In genomic region chr1:243255791-243256512, GRCh38 we compare ENCODE assay signal across 8 cellular contexts. TPM values are rescaled to one million over a fixed set of nuclear protein-coding genes. Genes with fewer than 3 reads are reported as not detected.
DNase-seq lines count a peak whose midpoint lies in the region; ATAC-seq and TF ChIP-seq lines count a peak whose summit lies in the region.

Gene SDCCAG8, plus strand, starts transcription at chr1:243256041. Its CDS starts 133 bp downstream, at chr1:243256174.

- intact Hi-C loops in spleen (cut with DNase I; ENCODE audit: low total_unique reads), result no loop called here

- H3K27ac ChIP-seq in spleen, result peak within 1 kb of the TSS; percentile 97 to 99 (median 98)

- ATAC-seq in GM19023 (IDR thresholded peaks at IDR 0.05; ENCODE audit: unreplicated experiment), result peak; percentile 66
- peak; percentile 70 for ATAC-seq in HG03280 (IDR thresholded peaks at IDR 0.05; ENCODE audit: unreplicated experiment)

- peak within 1 kb of the TSS; percentile 44 to 97 (median 80) for H3K4me3 ChIP-seq in spleen

- H3K36me3 ChIP-seq in spleen, result no peaks in the 10 kb centered on the region

- peak; percentile 93 for DNase-seq in AG08396 (ENCODE audit: low spot score)
- DNase-seq in NCI-H345 treated with DMSO at 0.1 percent for 48 hours (lab: John Stamatoyannopoulos, UW; ENCODE audit: unreplicated experiment), result peak; percentile 97
- peak; percentile 82 to 87 (median 86) for DNase-seq in activated CD4-positive, CD25-positive, alpha-beta regulatory T cell (lab: John Stamatoyannopoulos, UW)
- peak; percentile 95 for DNase-seq in central memory CD4-positive, alpha-beta T cell
- peak; percentile 100 for DNase-seq in inferior parietal cortex (ENCODE audit: extremely low spot score)
- peak; percentile 98 for DNase-seq in spleen

- no peaks in the 10 kb centered on the region for H3K9me3 ChIP-seq in spleen

- no peak for TF ChIP-seq CTCF in spleen (IDR thresholded peaks at IDR 0.05 in 8 of 11, conservative IDR thresholded peaks at IDR 0.05 in 3 of 11)

- TF ChIP-seq POLR2A in spleen (IDR thresholded peaks at IDR 0.05), result peak in 2 of 3 donors; percentile 21 to 48

- peaks cover 22 to 73% (median 52%) of the 10 kb centered on the region in 6 donors for H3K4me1 ChIP-seq in spleen

- WGBS in spleen, 5 donors, result 0 to 1% (median 0%) methylated on average over 12 to 32 of the region's 32 CpGs

- H3K27me3 ChIP-seq in spleen (replicated peaks in 1 of 7), result no peaks in the 10 kb centered on the region

RNA-seq across cellular contexts. Expression of gene SDCCAG8, which starts in this region (rescaled TPM):
- total RNA-seq in spleen, result 10 to 100 TPM; 37.5 to 79.3 (median 55.1) TPM
- polyA plus RNA-seq in spleen, result 10 to 100 TPM; 14.8 to 25.4 (median 18.9) TPM

Comparison
In these comparisons a context has a peak if more than half of its experiments do, and no peak if none do; other contexts are left out.
1. Peak in every context shown above with its lines: DNase-seq, ATAC-seq, H3K4me3 ChIP-seq and H3K27ac ChIP-seq.